Comparison of ENCODE assay signal across 8 cellular contexts in the genomic region with DNA sequence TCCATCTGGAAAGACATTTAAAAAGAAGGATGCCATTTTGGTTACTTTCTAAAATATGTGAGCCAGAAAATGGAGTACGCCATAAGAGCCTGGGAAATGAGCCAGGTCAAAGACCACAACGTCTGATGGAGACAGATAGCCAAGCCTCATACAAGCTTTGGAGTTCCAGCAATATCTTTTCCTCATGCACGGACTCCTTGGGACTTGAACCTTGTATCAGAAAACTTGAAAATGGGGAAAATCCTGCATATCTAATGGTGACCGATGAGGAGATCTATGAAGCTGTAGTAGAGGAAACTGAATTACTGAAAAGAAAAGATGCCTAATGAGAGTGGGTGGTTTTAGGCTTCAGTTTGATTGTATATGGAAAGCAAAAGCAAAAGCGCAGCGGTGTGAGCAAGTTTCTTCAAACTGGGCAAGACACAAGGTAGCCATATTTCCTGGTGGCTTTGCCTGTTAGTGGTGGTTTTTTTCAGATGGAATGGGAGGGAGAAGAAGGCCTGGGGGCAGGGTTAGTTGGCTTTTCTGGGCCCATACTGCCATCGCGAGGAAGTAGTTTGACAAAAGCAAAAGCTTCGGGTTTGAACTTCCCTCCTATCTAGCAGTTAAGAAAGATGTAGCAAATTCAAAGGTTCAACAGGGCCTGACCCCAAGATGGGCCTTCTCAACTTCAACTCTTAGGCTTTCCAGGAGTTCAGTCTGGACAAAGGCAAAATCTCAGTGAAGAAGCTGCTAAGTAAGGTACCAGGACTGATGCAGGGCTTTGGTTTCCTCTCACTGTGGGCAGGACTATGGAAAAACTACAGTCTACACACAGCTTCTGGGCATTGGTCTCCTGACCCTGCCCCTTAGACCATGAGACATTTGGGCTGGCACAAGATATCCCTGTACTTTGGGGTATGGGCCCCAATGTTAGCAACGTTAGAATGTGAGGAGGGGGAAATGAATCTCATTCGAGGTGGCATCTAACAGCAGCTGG.
DNase-seq lines count a peak whose midpoint lies in the region; ATAC-seq and TF ChIP-seq lines count a peak whose summit lies in the region.

No MANE protein-coding gene starts in this region.

- peak overlapping the region; percentile 48 for H3K9ac ChIP-seq in OCI-LY3 (ENCODE audit: low read length)

- peaks cover 25% of the 10 kb centered on the region for H3K4me1 ChIP-seq in OCI-LY3 (ENCODE audit: low read length)
- no peaks in the 10 kb centered on the region for H3K4me1 ChIP-seq in right atrium auricular region

- H3K4me3 ChIP-seq in OCI-LY3 (ENCODE audit: low read length) (peak overlapping the region; percentile 75), right atrium auricular region (peak overlapping the region; percentile 45 to 53)

- H3K79me2 ChIP-seq in OCI-LY3 (ENCODE audit: low read length): no peaks in the 10 kb centered on the region

- no peaks in the 10 kb centered on the region for H4K20me1 ChIP-seq in OCI-LY3 (ENCODE audit: insufficient read depth, low read length)

- H3K36me3 ChIP-seq in OCI-LY3 (replicated peaks; ENCODE audit: low read depth, low read length): no peaks in the 10 kb centered on the region
- no peaks in the 10 kb centered on the region for H3K36me3 ChIP-seq in right atrium auricular region

- ATAC-seq in GM18505 (IDR thresholded peaks at IDR 0.05; ENCODE audit: unreplicated experiment) (peak; percentile 89), HG02642 (IDR thresholded peaks at IDR 0.05; ENCODE audit: poor library complexity, unreplicated experiment) (peak; percentile 90), left lobe of liver (no peak)

- peak; percentile 57 for TF ChIP-seq CTCF in OCI-LY3 (IDR thresholded peaks at IDR 0.05; ENCODE audit: low read depth, low read length)
- TF ChIP-seq CTCF in right atrium auricular region (IDR thresholded peaks at IDR 0.05): peak in 1 of 2 donors; percentile 67

- H3K27ac ChIP-seq in OCI-LY3 (ENCODE audit: low read length) (peak overlapping the region; percentile 79), right atrium auricular region (peak overlapping the region; percentile 64 to 66)

- DNase-seq in activated gamma-delta T cell treated with anti-CD3 and anti-CD28 coated beads, Interleukin-2, amount 50 U/mL, for 16 hours (ENCODE audit: low read depth): peak; percentile 75
- DNase-seq in right atrium auricular region (ENCODE audit: low spot score) (peak; percentile 85), left lobe of liver (ENCODE audit: low spot score) (no peak), NCI-H146 treated with DMSO at 0.1 percent for 48 hours (lab: John Stamatoyannopoulos, UW; ENCODE audit: unreplicated experiment) (no peak)
- DNase-seq in stimulated activated CD4-positive, alpha-beta T cell treated with anti-CD3 and anti-CD28 coated beads, Interleukin-1b, Interleukin-23, amount 100 ng/mL, for 48 hours: peak; percentile 58

- TF ChIP-seq POLR2A in GM18505 (IDR thresholded peaks at IDR 0.05; ENCODE audit: borderline replicate concordance, extremely low read depth, insufficient read depth, insufficient read length): no peak

- H2AFZ ChIP-seq in OCI-LY3 (ENCODE audit: low read depth, low read length): peak overlapping the region; percentile 71

- no peaks in the 10 kb centered on the region for H3K27me3 ChIP-seq in OCI-LY3 (ENCODE audit: low read depth, low read length)
- no peaks in the 10 kb centered on the region for H3K27me3 ChIP-seq in right atrium auricular region

- H3K4me2 ChIP-seq in OCI-LY3 (ENCODE audit: low read length): peak overlapping the region; percentile 70

- H3K9me3 ChIP-seq in OCI-LY3 (ENCODE audit: insufficient read depth, low read length): no peaks in the 10 kb centered on the region
- no peaks in the 10 kb centered on the region for H3K9me3 ChIP-seq in right atrium auricular region

Comparison
In these comparisons a context has a peak if more than half of its experiments do, and no peak if none do; other contexts are left out.
1. DNase-seq: peak in activated gamma-delta T cell treated with anti-CD3 and anti-CD28 coated beads, Interleukin-2, amount 50 U/mL, for 16 hours (single experiment), right atrium auricular region (single experiment) and stimulated activated CD4-positive, alpha-beta T cell treated with anti-CD3 and anti-CD28 coated beads, Interleukin-1b, Interleukin-23, amount 100 ng/mL, for 48 hours (single experiment); none in left lobe of liver (single experiment) and NCI-H146 treated with DMSO at 0.1 percent for 48 hours (single experiment).